ENCODE assay signal across 11 cellular contexts in genomic region chr2:134862674-134863073, GRCh38. TPM values are rescaled to one million over a fixed set of nuclear protein-coding genes. Genes with fewer than 3 reads are reported as not detected.
"Had no signal": no experiment of that assay in that cellular context is flagged by ENCODE, and none has a peak within 500 bp of the region (broad histone marks: within the 10 kb centered on the region; RNA-seq: fewer than 3 reads in every experiment).

No MANE protein-coding gene starts in this region.

- FAIRE-seq: K562 had no signal

- H3K27ac ChIP-seq: GM23248, HL-60 had no signal

- H3K4me3 Mint-ChIP-seq: HFFc6 had no signal

- H2AFZ ChIP-seq: GM23248 had no signal

- H3K9me3 ChIP-seq: HAP-1 had no signal

- DNase-seq: GM23248, GOT3, HFFc6, IMR-90 had no signal

- H3K9me3 Mint-ChIP-seq: HFFc6 had no signal

- ATAC-seq: HCT116 had no signal

- H3K4me3 ChIP-seq: GM23248, HAP-1, K562 had no signal

- H3K36me3 ChIP-seq: HAP-1 had no signal

- H3K4me1 ChIP-seq: HAP-1 had no signal

- H3K27ac Mint-ChIP-seq: HFFc6 had no signal

- H3K9ac ChIP-seq: GM23248 had no signal

RNA-seq across cellular contexts. Expression of gene ACMSD, which starts 24.3 kb away (rescaled TPM):
- total RNA-seq: GM23248, H4, H7, HFFc6, HT1080, IMR-90, K562 had no signal
- polyA plus RNA-seq: GM23248, IMR-90, K562 had no signal
